In genomic region chr17:9389116-9389515, GRCh38 we compare ENCODE assay signal across 8 cellular contexts.
DNase-seq lines count a peak whose midpoint lies in the region; ATAC-seq, FAIRE-seq and TF ChIP-seq lines count a peak whose summit lies in the region.

No MANE protein-coding gene starts in this region.

- POLR2A ChIA-PET in MCF 10A (lab: Yijun Ruan, JAX): interaction anchor here (1.4 kb wide), 1 partner anchor 12 kb away, joined by 5 read pairs; no protein-coding TSS in a partner anchor
- POLR2A ChIA-PET in GM12878 (lab: Charles Lee): interaction anchor here (0.9 kb wide), 1 partner anchor 11 kb away, joined by 3 read pairs; no protein-coding TSS in a partner anchor

- H3K79me2 ChIP-seq in GM12878 (ENCODE audit: control insufficient read depth, insufficient read depth, low read length) (no peaks in the 10 kb centered on the region), Karpas-422 (ENCODE audit: low read length) (no peaks in the 10 kb centered on the region)

- no peaks in the 10 kb centered on the region for H3K4me1 ChIP-seq in breast epithelium
- H3K4me1 ChIP-seq in GM12878 (ENCODE audit: control insufficient read depth, insufficient read depth, low read length): peaks cover 8% of the 10 kb centered on the region
- peaks cover 11 to 13% of the 10 kb centered on the region in 2 donors for H3K4me1 ChIP-seq in gastrocnemius medialis
- H3K4me1 ChIP-seq in Karpas-422 (ENCODE audit: low read length): peaks cover 6% of the 10 kb centered on the region
- no peaks in the 10 kb centered on the region for H3K4me1 ChIP-seq in esophagus squamous epithelium

- TF ChIP-seq CTCF in MCF 10A (IDR thresholded peaks at IDR 0.05; ENCODE audit: unreplicated experiment) (no peak), breast epithelium (IDR thresholded peaks at IDR 0.05) (no peak), GM12878 (IDR thresholded peaks at IDR 0.05 in 2 of 3, conservative IDR thresholded peaks at IDR 0.05 in 1 of 3; ENCODE audit: control insufficient read depth in 2 of 3, extremely low read depth in 1 of 3, insufficient read depth in 1 of 3, low read depth in 3 of 3, low read length in 3 of 3) (no peak; a peak in 1 of 6 replicates), gastrocnemius medialis (IDR thresholded peaks at IDR 0.05 in 4 of 5, conservative IDR thresholded peaks at IDR 0.05 in 1 of 5) (no peak), esophagus squamous epithelium (IDR thresholded peaks at IDR 0.05) (no peak)

- H3K36me3 Mint-ChIP-seq in MCF 10A (ENCODE audit: insufficient read depth, unreplicated experiment): no peaks in the 10 kb centered on the region

- H2AFZ ChIP-seq in GM12878 (ENCODE audit: control insufficient read depth, low read depth, low read length): no peak overlapping the region
- no peak overlapping the region for H2AFZ ChIP-seq in Karpas-422 (ENCODE audit: low read length)

- H3K4me1 Mint-ChIP-seq in MCF 10A (ENCODE audit: insufficient read depth, unreplicated experiment): peaks cover 22% of the 10 kb centered on the region

- DNase-seq in MCF 10A (ENCODE audit: unreplicated experiment) (peak; percentile 80), breast epithelium (ENCODE audit: low spot score in 2 of 2) (no peak), GM12878 (ENCODE audit: low read depth, low spot score) (peak; percentile 68), gastrocnemius medialis (no peak), head of caudate nucleus (no peak), Karpas-422 (no peak), esophagus squamous epithelium (lab: John Stamatoyannopoulos, UW) (no peak)

- H3K27me3 ChIP-seq in breast epithelium (no peaks in the 10 kb centered on the region), GM12878 (replicated peaks in 1 of 2; ENCODE audit: control insufficient read depth in 2 of 2, insufficient read depth in 2 of 2, low read length in 1 of 2) (no peaks in the 10 kb centered on the region), gastrocnemius medialis (no peaks in the 10 kb centered on the region), Karpas-422 (ENCODE audit: low read length) (no peaks in the 10 kb centered on the region), esophagus squamous epithelium (no peaks in the 10 kb centered on the region)

- H3K4me3 ChIP-seq in breast epithelium (no peak overlapping the region), GM12878 (no peak overlapping the region), gastrocnemius medialis (no peak overlapping the region), Karpas-422 (ENCODE audit: low read length) (no peak overlapping the region), esophagus squamous epithelium (no peak overlapping the region)

- in situ Hi-C loops in GM12878 (cut with MboI) (no loop called here), gastrocnemius medialis (cut with MboI; ENCODE audit: low sequenced_read_pairs in 4 of 4) (no loop called here)

- ATAC-seq in HG03139 (IDR thresholded peaks at IDR 0.05; ENCODE audit: unreplicated experiment): peak; percentile 52
- peak; percentile 100 for ATAC-seq in GM12878
- peak; percentile 87 to 96 for ATAC-seq in gastrocnemius medialis

- SMC1A ChIA-PET in GM12878 (lab: Charles Lee; ENCODE audit: uncharacterized antibody, unreplicated experiment): interaction anchor here (0.9 to 1.6 kb wide), 3 partner anchors 9 to 97 kb away, joined by 3 to 4 read pairs (median 3); no protein-coding TSS in a partner anchor

- H3K9me3 Mint-ChIP-seq in MCF 10A (ENCODE audit: unreplicated experiment): peaks cover 11% of the 10 kb centered on the region

- CTCF ChIA-PET in MCF 10A (lab: Yijun Ruan, JAX): interaction anchor here (0.6 to 1.2 kb wide), 6 partner anchors 9 to 514 kb away, joined by 3 to 4 read pairs (median 3); no protein-coding TSS in a partner anchor
- CTCF ChIA-PET in GM12878 (lab: Yijun Ruan, JAX): interaction anchor here (0.6 to 1.4 kb wide), 4 partner anchors 18 to 391 kb away, joined by 3 to 7 read pairs (median 3); no protein-coding TSS in a partner anchor

- peak in 1 of 2 experiments; percentile 40; a peak in 1 of 4 replicates for TF ChIP-seq EP300 in GM12878 (IDR thresholded peaks at IDR 0.05; ENCODE audit: borderline replicate concordance in 1 of 2, control insufficient read depth in 1 of 2, low read depth in 2 of 2, low read length in 2 of 2)

- H3K27ac ChIP-seq in breast epithelium (no peak overlapping the region), GM12878 (ENCODE audit: control insufficient read depth, insufficient read depth) (no peak overlapping the region), gastrocnemius medialis (peak overlapping the region in 1 of 4 donors; percentile 40), Karpas-422 (ENCODE audit: low read length) (no peak overlapping the region), esophagus squamous epithelium (no peak overlapping the region)

- TF ChIP-seq RAD21 in GM12878 (IDR thresholded peaks at IDR 0.05; ENCODE audit: insufficient read depth, low read depth, low read length): no peak

- 43% methylated on average over 3 of the region's 3 CpGs for WGBS in GM12878 (ENCODE audit: insufficient coverage, insufficient replicate concordance, low lambda C conversion rate, missing lambda C conversion rate)
- 37 to 41% methylated on average over 3 of the region's 3 CpGs for WGBS in esophagus squamous epithelium, 2 donors

- H3K9me2 ChIP-seq in Karpas-422 (replicated peaks; ENCODE audit: insufficient read depth, low read length): no peaks in the 10 kb centered on the region

- H3K27me3 Mint-ChIP-seq in MCF 10A (ENCODE audit: insufficient read depth, unreplicated experiment): no peaks in the 10 kb centered on the region

- peak overlapping the region; percentile 1; the same call in 1 of the 2 replicates for H3K4me2 ChIP-seq in GM12878 (ENCODE audit: control insufficient read depth, insufficient read depth)
- H3K4me2 ChIP-seq in Karpas-422 (ENCODE audit: low read depth, low read length, poor library complexity, severe bottlenecking): no peak overlapping the region

- H3K27ac Mint-ChIP-seq in MCF 10A (ENCODE audit: low read depth, unreplicated experiment): peak overlapping the region; percentile 89

- intact Hi-C loops in MCF 10A (cut with micrococcal nuclease) (loop anchor here (1.0 to 10.0 kb wide), 2 partner anchors 18 to 394 kb away; no protein-coding TSS in a partner anchor), breast epithelium (cut with DNase I; ENCODE audit: low total_unique reads) (no loop called here), GM12878 (cut with micrococcal nuclease; ENCODE audit: unreplicated experiment) (loop anchor here (5.0 kb wide), 1 partner anchor 97 kb away; no protein-coding TSS in a partner anchor), gastrocnemius medialis (cut with DNase I; ENCODE audit: low total_unique reads) (no loop called here), head of caudate nucleus (cut with DNase I) (no loop called here), esophagus squamous epithelium (cut with DNase I) (no loop called here)

- H3K4me3 Mint-ChIP-seq in MCF 10A (ENCODE audit: unreplicated experiment): no peak overlapping the region

- H3K9me3 ChIP-seq in breast epithelium: peaks cover 0 to 15% of the 10 kb centered on the region in 2 donors
- peaks cover 9% of the 10 kb centered on the region; the same call in 2 of the 3 replicates for H3K9me3 ChIP-seq in GM12878 (replicated peaks; ENCODE audit: control insufficient read depth, insufficient read depth, low read length)
- no peaks in the 10 kb centered on the region for H3K9me3 ChIP-seq in gastrocnemius medialis
- peaks cover 4% of the 10 kb centered on the region; the same call in 1 of the 2 replicates for H3K9me3 ChIP-seq in Karpas-422 (ENCODE audit: low read length)
- no peaks in the 10 kb centered on the region for H3K9me3 ChIP-seq in esophagus squamous epithelium

- H3K9ac ChIP-seq in GM12878 (ENCODE audit: control insufficient read depth, insufficient read depth, low read length): no peak overlapping the region
- no peak overlapping the region for H3K9ac ChIP-seq in Karpas-422 (ENCODE audit: low read length)

- no TSS peak for BruUV-seq in MCF 10A (replicated peaks; lab: Mats Ljungman, UMichigan)
- BruUV-seq in GM12878 (replicated peaks; lab: Mats Ljungman, UMichigan): no TSS peak

- peak; percentile 84 for FAIRE-seq in GM12878 (lab: Jason Lieb, UNC)

- TF ChIP-seq POLR2A in breast epithelium (IDR thresholded peaks at IDR 0.05): no peak
- no peak for TF ChIP-seq POLR2A in GM12878 (IDR thresholded peaks at IDR 0.05; ENCODE audit: low read depth, low read length)
- no peak for TF ChIP-seq POLR2A in gastrocnemius medialis (IDR thresholded peaks at IDR 0.05)
- no peak for TF ChIP-seq POLR2A in esophagus squamous epithelium (IDR thresholded peaks at IDR 0.05)

- H4K20me1 ChIP-seq in GM12878 (ENCODE audit: control insufficient read depth, insufficient read depth) (no peaks in the 10 kb centered on the region), Karpas-422 (ENCODE audit: insufficient read depth, low read depth, low read length) (no peaks in the 10 kb centered on the region)

- H3K36me3 ChIP-seq in breast epithelium (no peaks in the 10 kb centered on the region), GM12878 (ENCODE audit: control insufficient read depth in 2 of 2, insufficient read depth in 2 of 2, low read length in 1 of 2) (no peaks in the 10 kb centered on the region), gastrocnemius medialis (no peaks in the 10 kb centered on the region), Karpas-422 (ENCODE audit: insufficient read depth, low read length) (no peaks in the 10 kb centered on the region; the same call in 1 of the 2 replicates), esophagus squamous epithelium (peaks cover 0 to 6% (median 0%) of the 10 kb centered on the region in 3 donors)

- RAD21 ChIA-PET in GM12878 (lab: Charles Lee; ENCODE audit: unreplicated experiment): interaction anchor here (1.1 to 1.2 kb wide), 2 partner anchors 25 to 44 kb away, joined by 3 to 5 read pairs; no protein-coding TSS in a partner anchor

TF ChIP-seq in GM12878, 131 proteins besides CTCF, POLR2A, EP300 and RAD21 (continues in another document):
- TF ChIP-seq PBX3 (IDR thresholded peaks at IDR 0.05; ENCODE audit: insufficient replicate concordance, low read depth, low read length) (no peak), ZNF274 (IDR thresholded peaks at IDR 0.05; ENCODE audit: insufficient read depth, insufficient read length) (no peak)

Comparison
In these comparisons a context has a peak if more than half of its experiments do, and no peak if none do; other contexts are left out.
1. DNase-seq: peak in MCF 10A (single experiment) and GM12878 (single experiment); none in breast epithelium (0 of 2), gastrocnemius medialis (0 of 2), head of caudate nucleus (0 of 42), Karpas-422 (single experiment) and esophagus squamous epithelium (single experiment).
2. intact Hi-C loops: an anchor here in MCF 10A (1.0 to 10.0 kb wide) and GM12878 (5.0 kb wide); none called in breast epithelium, gastrocnemius medialis, head of caudate nucleus and esophagus squamous epithelium.
3. Peak in every context shown above with its lines, with median percentiles within 50 percentile points of each other: ATAC-seq.